19 cellular contexts compared by ENCODE assay signal in genomic region chr1:167671727-167672511, GRCh38. TPM values are rescaled to one million over a fixed set of nuclear protein-coding genes. Genes with fewer than 3 reads are reported as not detected.
A peak's percentile ranks its signal among the peaks of the same experiment; 100 is the strongest.
DNase-seq lines count a peak whose midpoint lies in the region; ATAC-seq, FAIRE-seq and TF ChIP-seq lines count a peak whose summit lies in the region.
"Had no signal": no experiment of that assay in that cellular context is flagged by ENCODE, and none has a peak within 500 bp of the region (broad histone marks: within the 10 kb centered on the region; RNA-seq: fewer than 3 reads in every experiment).

No MANE protein-coding gene starts in this region.

- peak overlapping the region; percentile 1 for H3K27ac Mint-ChIP-seq in activated CD4-positive, alpha-beta T cell treated with anti-CD3 and anti-CD28 coated beads, Interleukin-2, amount 10 ng/mL, durations not matched to agents 24 days and 14 days
- H3K27ac Mint-ChIP-seq in activated CD4-positive, alpha-beta T cell treated with anti-CD3 and anti-CD28 coated beads, Interleukin-2, amount 10 ng/mL, durations not matched to agents 7 days and 5 days = no peak overlapping the region
- H3K27ac Mint-ChIP-seq in endothelial cell (ENCODE audit: unreplicated experiment) (peak overlapping the region; percentile 23), natural killer cell (peak overlapping the region; percentile 88 to 97)

- no peak overlapping the region for H3K4me3 ChIP-seq in kidney (ENCODE audit: low read length in 2 of 2)
- H3K4me3 ChIP-seq: A549, pancreas, SK-N-MC had no signal

- H3K4me3 Mint-ChIP-seq in activated CD4-positive, alpha-beta T cell treated with anti-CD3 and anti-CD28 coated beads, Interleukin-2, amount 10 ng/mL, durations not matched to agents 24 days and 14 days = no peak overlapping the region
- H3K4me3 Mint-ChIP-seq in activated CD4-positive, alpha-beta T cell treated with anti-CD3 and anti-CD28 coated beads, Interleukin-2, amount 10 ng/mL, durations not matched to agents 7 days and 5 days = no peak overlapping the region
- H3K4me3 Mint-ChIP-seq in endothelial cell (ENCODE audit: unreplicated experiment) (no peak overlapping the region), natural killer cell (peak overlapping the region; percentile 6)

- H3K9ac ChIP-seq in kidney (ENCODE audit: low read length in 2 of 2) = no peak overlapping the region

- no peak overlapping the region for H3K27ac ChIP-seq in kidney (ENCODE audit: low read depth in 2 of 2, low read length in 2 of 2)
- H3K27ac ChIP-seq: A549, epithelial cell of prostate, pancreas, SK-N-MC had no signal

- no peak for ATAC-seq in natural killer cell
- ATAC-seq in GM18867 (IDR thresholded peaks at IDR 0.05; ENCODE audit: unreplicated experiment) = no peak
- ATAC-seq: A549, pancreas had no signal

- no peaks in the 10 kb centered on the region for H3K27me3 Mint-ChIP-seq in activated CD4-positive, alpha-beta T cell treated with anti-CD3 and anti-CD28 coated beads, Interleukin-2, amount 10 ng/mL, durations not matched to agents 24 days and 14 days
- no peaks in the 10 kb centered on the region for H3K27me3 Mint-ChIP-seq in activated CD4-positive, alpha-beta T cell treated with anti-CD3 and anti-CD28 coated beads, Interleukin-2, amount 10 ng/mL, durations not matched to agents 7 days and 5 days
- H3K27me3 Mint-ChIP-seq in endothelial cell (ENCODE audit: unreplicated experiment) (no peaks in the 10 kb centered on the region), natural killer cell (ENCODE audit: low read depth in 2 of 2) (no peaks in the 10 kb centered on the region)

- peaks cover 63% of the 10 kb centered on the region for H3K36me3 Mint-ChIP-seq in activated CD4-positive, alpha-beta T cell treated with anti-CD3 and anti-CD28 coated beads, Interleukin-2, amount 10 ng/mL, durations not matched to agents 24 days and 14 days (ENCODE audit: low read depth)
- H3K36me3 Mint-ChIP-seq in activated CD4-positive, alpha-beta T cell treated with anti-CD3 and anti-CD28 coated beads, Interleukin-2, amount 10 ng/mL, durations not matched to agents 7 days and 5 days (ENCODE audit: low read depth) = peaks cover 81% of the 10 kb centered on the region
- H3K36me3 Mint-ChIP-seq in endothelial cell (ENCODE audit: low read depth, unreplicated experiment) (peaks cover 40% of the 10 kb centered on the region), natural killer cell (no peaks in the 10 kb centered on the region)

- FAIRE-seq in kidney (lab: Jason Lieb, UNC) = no peak
- FAIRE-seq: A549, GM12892, pancreas had no signal

- H3K36me3 ChIP-seq in kidney (ENCODE audit: control insufficient read depth in 1 of 2, insufficient read depth in 2 of 2, low read length in 2 of 2) = no peaks in the 10 kb centered on the region
- H3K36me3 ChIP-seq: pancreas had no signal

- CTCF ChIA-PET in activated CD4-positive, alpha-beta T cell treated with anti-CD3 and anti-CD28 coated beads, Interleukin-2, amount 10 ng/mL, durations not matched to agents 7 days and 5 days (lab: Charles Lee) = interaction anchor here (0.9 to 1.2 kb wide), 3 partner anchors 9 to 70 kb away, joined by 3 to 4 read pairs (median 3); no protein-coding TSS in a partner anchor

- no peak for DNase-seq in activated CD4-positive, alpha-beta T cell treated with anti-CD3 and anti-CD28 coated beads, Interleukin-2, amount 10 ng/mL, durations not matched to agents 24 days and 14 days
- no peak for DNase-seq in activated CD4-positive, alpha-beta T cell treated with anti-CD3 and anti-CD28 coated beads, Interleukin-2, amount 10 ng/mL, durations not matched to agents 7 days and 5 days
- peak; percentile 95 for DNase-seq in SKM-1 treated with dmso at 0.1 percent for 144 hours (lab: John Stamatoyannopoulos, UW; ENCODE audit: unreplicated experiment)
- no peak for DNase-seq in endothelial cell (ENCODE audit: low spot score)
- DNase-seq in natural killer cell = no peak
- DNase-seq in kidney = no peak
- no peak for DNase-seq in NCI-H524 (lab: John Stamatoyannopoulos, UW)
- DNase-seq: activated CD4-positive, CD25-positive, alpha-beta regulatory T cell treated with anti-CD3 and anti-CD28 coated beads, Interleukin-2, amount 50 U/mL, for 72 hours; activated gamma-delta T cell; caudate nucleus; KBM-7; NCI-H2081; NK-92 treated with Interleukin-12 subunit alpha and Interleukin-12 subunit beta, amount 100 ng/mL, for 24 hours; pancreas had no signal

- H3K9me3 ChIP-seq in kidney (ENCODE audit: control insufficient read depth in 1 of 2, low read length in 2 of 2) = no peaks in the 10 kb centered on the region
- H3K9me3 ChIP-seq: A549, pancreas had no signal

- intact Hi-C loops in activated CD4-positive, alpha-beta T cell treated with anti-CD3 and anti-CD28 coated beads, Interleukin-2, amount 10 ng/mL, durations not matched to agents 24 days and 14 days (cut with micrococcal nuclease) = no loop called here
- intact Hi-C loops in natural killer cell (cut with micrococcal nuclease) = no loop called here
- intact Hi-C loops in kidney (cut with DNase I) = no loop called here

- POLR2A ChIA-PET in activated CD4-positive, alpha-beta T cell treated with anti-CD3 and anti-CD28 coated beads, Interleukin-2, amount 10 ng/mL, durations not matched to agents 7 days and 5 days (lab: Charles Lee) = no interaction called here

- H3K4me1 Mint-ChIP-seq in activated CD4-positive, alpha-beta T cell treated with anti-CD3 and anti-CD28 coated beads, Interleukin-2, amount 10 ng/mL, durations not matched to agents 24 days and 14 days = peaks cover 34% of the 10 kb centered on the region
- H3K4me1 Mint-ChIP-seq in activated CD4-positive, alpha-beta T cell treated with anti-CD3 and anti-CD28 coated beads, Interleukin-2, amount 10 ng/mL, durations not matched to agents 7 days and 5 days = peaks cover 59% of the 10 kb centered on the region
- H3K4me1 Mint-ChIP-seq in endothelial cell (ENCODE audit: unreplicated experiment) (peaks cover 13% of the 10 kb centered on the region), natural killer cell (peaks cover 72 to 76% of the 10 kb centered on the region in 2 donors)

- H3K9me3 Mint-ChIP-seq in activated CD4-positive, alpha-beta T cell treated with anti-CD3 and anti-CD28 coated beads, Interleukin-2, amount 10 ng/mL, durations not matched to agents 24 days and 14 days = no peaks in the 10 kb centered on the region
- H3K9me3 Mint-ChIP-seq in activated CD4-positive, alpha-beta T cell treated with anti-CD3 and anti-CD28 coated beads, Interleukin-2, amount 10 ng/mL, durations not matched to agents 7 days and 5 days = no peaks in the 10 kb centered on the region
- H3K9me3 Mint-ChIP-seq in endothelial cell (ENCODE audit: unreplicated experiment) (no peaks in the 10 kb centered on the region), natural killer cell (no peaks in the 10 kb centered on the region)

- peaks cover 0 to 2% of the 10 kb centered on the region in 2 donors for H3K4me1 ChIP-seq in kidney (ENCODE audit: control insufficient read depth in 1 of 2, insufficient read depth in 1 of 2, low read depth in 1 of 2, low read length in 2 of 2)
- H3K4me1 ChIP-seq: A549, pancreas had no signal

- no peak for TF ChIP-seq CTCF in endothelial cell (IDR thresholded peaks at IDR 0.05; ENCODE audit: unreplicated experiment)
- no peak for TF ChIP-seq CTCF in natural killer cell (IDR thresholded peaks at IDR 0.05)
- TF ChIP-seq CTCF in kidney (IDR thresholded peaks at IDR 0.05; ENCODE audit: borderline replicate concordance, extremely low read depth, insufficient read depth) = no peak

RNA-seq across cellular contexts. Expression of gene RCSD1, which starts 41.9 kb away (rescaled TPM):
- total RNA-seq in activated CD4-positive, alpha-beta T cell treated with anti-CD3 and anti-CD28 coated beads, Interleukin-2, amount 10 ng/mL, durations not matched to agents 24 days and 14 days = 74.7 and 81.0 TPM in 2 replicates
- total RNA-seq in activated CD4-positive, alpha-beta T cell treated with anti-CD3 and anti-CD28 coated beads, Interleukin-2, amount 10 ng/mL, durations not matched to agents 7 days and 5 days = 100 to 1,000 TPM; 152 to 157 TPM
- total RNA-seq in endothelial cell (ENCODE audit: unreplicated experiment) = 39.5 TPM
- 100 to 1,000 TPM in 2 of 3 donors, 10 to 100 TPM in 1; 86.3 to 130 (median 110) TPM for total RNA-seq in natural killer cell
- 18.3 TPM for total RNA-seq in kidney
- 3.9 TPM for polyA plus RNA-seq in kidney (ENCODE audit: insufficient read depth, low read depth, low replicate concordance)
- polyA plus RNA-seq: A549 had no signal

RNA-seq across cellular contexts. Expression of gene MPZL1, which starts 49.9 kb away (rescaled TPM):
- 39.3 and 41.8 TPM in 2 replicates for total RNA-seq in activated CD4-positive, alpha-beta T cell treated with anti-CD3 and anti-CD28 coated beads, Interleukin-2, amount 10 ng/mL, durations not matched to agents 24 days and 14 days
- 10 to 100 TPM; 12.5 to 14.1 TPM for total RNA-seq in activated CD4-positive, alpha-beta T cell treated with anti-CD3 and anti-CD28 coated beads, Interleukin-2, amount 10 ng/mL, durations not matched to agents 7 days and 5 days
- total RNA-seq in endothelial cell (ENCODE audit: unreplicated experiment) (441 TPM), natural killer cell (1 to 10 TPM; 3.4 to 4.6 (median 4.0) TPM), kidney (98.3 TPM)
- polyA plus RNA-seq in kidney (ENCODE audit: insufficient read depth, low read depth, low replicate concordance) = 42.1 TPM
